Comparison of ENCODE assay signal across 8 cellular contexts in the genomic region with DNA sequence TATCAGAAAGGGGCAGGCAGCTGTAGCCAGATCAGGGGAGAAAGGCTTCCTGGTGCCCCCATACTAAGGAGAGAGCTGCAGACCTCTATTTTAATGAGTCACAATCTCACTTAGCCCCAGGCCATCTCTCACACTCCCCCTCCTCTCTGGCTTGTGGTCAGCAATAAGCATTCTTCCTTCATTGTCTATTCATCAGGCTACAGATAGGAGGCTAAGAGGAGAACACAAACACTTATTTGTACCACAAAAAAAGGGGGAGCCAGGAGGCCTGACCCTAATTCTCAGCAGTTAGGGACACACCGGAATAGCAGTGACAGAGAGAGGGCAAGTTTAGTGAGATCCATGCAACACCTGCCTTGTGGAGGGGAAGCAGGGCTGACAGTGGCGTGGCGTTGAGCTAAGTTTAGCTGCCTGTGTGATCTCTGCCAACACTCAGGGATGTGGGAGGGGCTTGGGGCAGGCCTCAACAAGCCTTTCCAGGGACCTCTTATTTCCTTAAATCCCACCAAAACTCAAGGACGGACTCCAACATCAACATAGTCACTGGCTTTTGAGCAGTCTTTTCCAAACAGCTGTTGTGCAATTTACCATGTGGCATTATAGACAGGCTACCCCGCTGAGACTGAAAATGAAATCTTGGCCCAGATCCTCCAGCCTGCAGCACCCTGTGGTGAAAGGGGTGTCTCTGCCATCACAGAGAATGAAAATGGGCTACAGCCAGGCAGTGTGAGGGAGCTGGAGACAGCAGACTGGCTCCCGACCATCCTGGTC.
DNase-seq lines count a peak whose midpoint lies in the region; ATAC-seq and TF ChIP-seq lines count a peak whose summit lies in the region.

No MANE protein-coding gene starts in this region.

- no peak for TF ChIP-seq CTCF in foreskin fibroblast (IDR thresholded peaks at IDR 0.05; ENCODE audit: low read depth, low read length)

- no peak for ATAC-seq in HG02588 (IDR thresholded peaks at IDR 0.05; ENCODE audit: unreplicated experiment)

- in situ Hi-C loops in KBM-7 (cut with MboI; ENCODE audit: low pct_unique_long_range_greater_than_20kb, low sequenced_read_pairs), result loop anchor here (25.0 kb wide), 1 partner anchor 254 kb away; a partner anchor contains a TSS

- H3K4me3 ChIP-seq in foreskin fibroblast (ENCODE audit: low read depth in 1 of 2, low read length in 2 of 2), result no peak overlapping the region

- DNase-seq in KBM-7 (peak; percentile 12), OCI-M1 (lab: John Stamatoyannopoulos, UW) (peak; percentile 16), foreskin fibroblast (peak; percentile 63 to 84), smooth muscle cell of the brain vasculature (ENCODE audit: low read depth, low spot score) (peak; percentile 84), NCI-H2029 treated with DMSO at 0.1 percent for 48 hours (lab: John Stamatoyannopoulos, UW) (no peak), SKM-1 (lab: John Stamatoyannopoulos, UW; ENCODE audit: unreplicated experiment) (no peak)
- no peak for DNase-seq in effector CD4-positive, alpha-beta T cell

Comparison
In these comparisons a context has a peak if more than half of its experiments do, and no peak if none do; other contexts are left out.
1. DNase-seq: peak in KBM-7 (single experiment), OCI-M1 (single experiment), foreskin fibroblast (2 of 2) and smooth muscle cell of the brain vasculature (single experiment); none in NCI-H2029 treated with DMSO at 0.1 percent for 48 hours (single experiment), SKM-1 (single experiment) and effector CD4-positive, alpha-beta T cell (single experiment).